8 cellular contexts compared by ENCODE assay signal in genomic region chr17:51322390-51323029, GRCh38.
DNase-seq lines count a peak whose midpoint lies in the region; TF ChIP-seq lines count a peak whose summit lies in the region.

No MANE protein-coding gene starts in this region.

- H3K9me3 ChIP-seq in CD8-positive, alpha-beta memory T cell (ENCODE audit: low read length): no peaks in the 10 kb centered on the region

- peaks cover 0 to 7% (median 0%) of the 10 kb centered on the region in 3 donors for H3K36me3 Mint-ChIP-seq in CD8-positive, alpha-beta memory T cell

- CTCF ChIA-PET in CD8-positive, alpha-beta memory T cell (lab: Charles Lee): no interaction called here

- in situ Hi-C loops in GM13977 (cut with MboI; ENCODE audit: low pct_unique_long_range_greater_than_20kb, low sequenced_read_pairs, unreplicated experiment) (no loop called here), astrocyte of the cerebellum (cut with HindIII; ENCODE audit: low sequenced_read_pairs) (no loop called here)

- peaks cover 16 to 34% of the 10 kb centered on the region in 2 donors for H3K27me3 Mint-ChIP-seq in CD8-positive, alpha-beta memory T cell

- no peaks in the 10 kb centered on the region for H3K36me3 ChIP-seq in CD8-positive, alpha-beta memory T cell (ENCODE audit: insufficient read depth, low read length)

- TF ChIP-seq CTCF in AG10803 (conservative IDR thresholded peaks at IDR 0.05; ENCODE audit: low read length) (peak; percentile 36), GM13977 (IDR thresholded peaks at IDR 0.05; ENCODE audit: extremely low read depth, insufficient read depth, missing control alignments) (peak; percentile 68), astrocyte of the cerebellum (IDR thresholded peaks at IDR 0.05; ENCODE audit: low read depth, low read length, missing control alignments) (peak; percentile 32)

- peak; percentile 14 for DNase-seq in AG10803 (ENCODE audit: low read depth)
- peak; percentile 45 for DNase-seq in GM13977 (ENCODE audit: low spot score)
- DNase-seq in M059J (ENCODE audit: low read depth): peak; percentile 15
- DNase-seq in astrocyte of the cerebellum (ENCODE audit: low read depth): no peak
- peak; percentile 58 for DNase-seq in midbrain (lab: John Stamatoyannopoulos, UW)
- no peak for DNase-seq in CD8-positive, alpha-beta memory T cell
- DNase-seq in LoVo (ENCODE audit: low spot score): no peak
- no peak for DNase-seq in activated CD8-positive, alpha-beta memory T cell treated with anti-CD3 and anti-CD28 coated beads, Interleukin-2, amount 50 U/mL, for 4 hours

- no peaks in the 10 kb centered on the region for H3K4me1 Mint-ChIP-seq in CD8-positive, alpha-beta memory T cell

- no peaks in the 10 kb centered on the region for H3K4me1 ChIP-seq in CD8-positive, alpha-beta memory T cell (ENCODE audit: insufficient read depth, low read length)

- H3K9me3 Mint-ChIP-seq in CD8-positive, alpha-beta memory T cell: peaks cover 2 to 15% (median 10%) of the 10 kb centered on the region in 5 donors

- H3K4me3 ChIP-seq in AG10803 (ENCODE audit: low read length) (no peak overlapping the region), astrocyte of the cerebellum (ENCODE audit: low read depth, low read length) (no peak overlapping the region)
- H3K4me3 ChIP-seq in CD8-positive, alpha-beta memory T cell (ENCODE audit: low read length): no peak overlapping the region

- no peak overlapping the region for H3K4me3 Mint-ChIP-seq in CD8-positive, alpha-beta memory T cell

- H3K27ac Mint-ChIP-seq in CD8-positive, alpha-beta memory T cell: peak overlapping the region in 1 of 8 donors; percentile 10

- POLR2A ChIA-PET in CD8-positive, alpha-beta memory T cell (lab: Charles Lee): no interaction called here

- no peaks in the 10 kb centered on the region for H3K27me3 ChIP-seq in CD8-positive, alpha-beta memory T cell (ENCODE audit: insufficient read depth, low read length, poor library complexity, severe bottlenecking)

- no peak overlapping the region for H3K27ac ChIP-seq in CD8-positive, alpha-beta memory T cell (ENCODE audit: low read depth, low read length)

Comparison
In these comparisons a context has a peak if more than half of its experiments do, and no peak if none do; other contexts are left out.
1. DNase-seq: peak in AG10803 (single experiment), GM13977 (single experiment), M059J (single experiment) and midbrain (single experiment); none in astrocyte of the cerebellum (single experiment), CD8-positive, alpha-beta memory T cell (0 of 5), LoVo (single experiment) and activated CD8-positive, alpha-beta memory T cell treated with anti-CD3 and anti-CD28 coated beads, Interleukin-2, amount 50 U/mL, for 4 hours (single experiment).
2. Peak in every context shown above with its lines, with median percentiles within 50 percentile points of each other: CTCF ChIP-seq.